Comparison of ENCODE assay signal across 28 cellular contexts in the genomic region with DNA sequence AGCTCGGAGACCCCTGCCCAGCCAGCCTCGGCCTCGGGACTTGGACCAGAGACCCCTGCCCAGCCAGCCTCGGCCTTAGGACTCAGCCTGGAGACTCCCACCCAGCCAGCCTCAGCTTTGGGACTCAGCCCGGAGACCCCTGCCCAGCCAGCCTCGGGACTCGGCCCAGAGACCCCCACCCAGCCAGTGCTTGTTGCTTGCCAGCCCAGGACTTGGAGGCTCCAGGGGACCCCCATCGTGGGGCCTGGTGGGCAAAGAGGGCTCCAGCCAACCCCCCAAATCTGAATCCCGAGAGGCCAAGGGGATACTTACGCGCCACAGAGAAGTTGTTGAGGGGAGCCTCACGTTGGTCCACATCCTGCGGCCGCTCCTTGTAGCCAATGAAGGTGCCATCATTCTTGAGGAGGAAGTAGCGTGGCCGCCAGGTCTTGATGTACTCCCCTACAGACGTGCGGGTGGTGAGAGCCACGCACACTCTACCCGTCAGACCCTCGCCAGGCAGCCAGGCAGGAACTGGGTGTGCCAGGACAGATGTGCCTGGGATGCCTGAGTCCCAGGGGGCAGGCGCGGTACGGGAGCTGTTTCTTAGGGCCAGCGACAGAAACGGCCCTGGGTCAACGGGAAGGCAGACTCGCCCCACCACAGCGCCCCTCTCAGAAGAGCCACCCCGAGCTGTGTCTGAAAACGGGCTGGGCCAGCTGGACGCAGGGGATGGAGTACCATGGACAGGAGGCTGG.
"Had no signal": no experiment of that assay in that cellular context is flagged by ENCODE, and none has a peak within 500 bp of the region (broad histone marks: within the 10 kb centered on the region; RNA-seq: fewer than 3 reads in every experiment).

No MANE protein-coding gene starts in this region.

- DNase-seq: hypothalamus; immature natural killer cell; kidney; left colon; lower lobe of right lung; mammary epithelial cell; mesenchymal stem cell; naive thymus-derived CD8-positive, alpha-beta T cell; occipital lobe; ovary; stimulated activated CD4-positive, alpha-beta T cell treated with anti-CD3 and anti-CD28 coated beads, Interleukin-12 subunit alpha, Interleukin-12 subunit beta, amount 100 ng/mL, for 4 hours; stimulated activated CD4-positive, alpha-beta T cell treated with anti-CD3 and anti-CD28 coated beads, Interleukin-15, amount 100 ng/mL, for 24 hours; stimulated activated CD4-positive, alpha-beta T cell treated with anti-CD3 and anti-CD28 coated beads, Interleukin-2, amount 100 ng/mL, for 24 hours; stimulated activated CD4-positive, alpha-beta T cell treated with anti-CD3 and anti-CD28 coated beads, Interleukin-4, amount 100 ng/mL, for 1 hour; stimulated activated naive B cell treated with anti-CD40 and anti-IgM and Interleukin-4, amounts not matched to agents 10 μg/mL and 1 μg/mL and 100 μg/mL, for 72 hours; stimulated activated naive CD8-positive, alpha-beta T cell treated with anti-CD3 and anti-CD28 coated beads, Interleukin-15, Interleukin-2, amounts not matched to agents 100 U/mL and 50 U/mL, for 24 hours; stomach; testis; thyroid gland; transverse colon; upper lobe of right lung had no signal

- H3K36me3 ChIP-seq: ovary, thyroid gland, transverse colon had no signal

- ATAC-seq: left colon; left lung; lower lobe of right lung; naive thymus-derived CD8-positive, alpha-beta T cell; sciatic nerve; stimulated activated naive B cell treated with anti-CD40 and anti-IgM and Interleukin-4, amounts not matched to agents 10 μg/mL and 1 μg/mL and 100 μg/mL, for 72 hours; stimulated activated naive CD8-positive, alpha-beta T cell treated with anti-CD3 and anti-CD28 coated beads, Interleukin-15, Interleukin-2, amounts not matched to agents 100 U/mL and 50 U/mL, for 24 hours; upper lobe of right lung had no signal

- FAIRE-seq: islet of Langerhans, kidney, urothelium cell line had no signal

- H3K27me3 ChIP-seq: left lung, neutrophil, ovary, right atrium auricular region, stomach, testis, thyroid gland, transverse colon, upper lobe of right lung had no signal

- H3K4me1 ChIP-seq: testis, transverse colon had no signal

- H3K9me3 ChIP-seq: left lung, lower lobe of right lung, neutrophil, ovary, right atrium auricular region, stomach, testis, thyroid gland, transverse colon, upper lobe of right lung had no signal

- H3K4me3 ChIP-seq: left lung, lower lobe of right lung, ovary, right atrium auricular region, skin epidermis, stomach, testis, thyroid gland, transverse colon, upper lobe of right lung had no signal

- H3K27ac ChIP-seq: left lung, lower lobe of right lung, neutrophil, ovary, right atrium auricular region, skin epidermis, stomach, testis, transverse colon, upper lobe of right lung had no signal
